Comparison of ENCODE assay signal across 24 cellular contexts in the genomic region with DNA sequence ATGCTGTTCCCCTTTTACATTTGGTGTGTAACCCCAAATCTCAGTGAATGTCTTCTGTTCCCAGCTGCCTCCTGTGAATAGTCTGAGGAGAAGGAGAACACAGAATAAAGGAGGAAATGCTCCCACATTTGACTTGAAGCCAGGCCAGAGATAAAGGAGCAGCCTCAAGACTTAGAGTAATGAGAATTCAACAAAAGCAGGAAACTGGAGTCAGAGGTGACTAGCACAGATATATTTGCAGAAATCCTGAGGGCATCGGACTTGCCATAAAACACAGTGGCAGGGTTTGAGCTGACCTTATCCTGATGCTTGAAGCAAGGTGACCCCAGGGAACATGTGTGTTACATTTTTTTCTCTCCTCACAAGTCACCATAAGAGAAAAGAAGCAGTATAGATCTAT.
DNase-seq lines count a peak whose midpoint lies in the region; ATAC-seq and TF ChIP-seq lines count a peak whose summit lies in the region.
"Had no signal": no experiment of that assay in that cellular context is flagged by ENCODE, and none has a peak within 500 bp of the region (broad histone marks: within the 10 kb centered on the region; RNA-seq: fewer than 3 reads in every experiment).

No MANE protein-coding gene starts in this region.

- no peak overlapping the region for H3K4me3 Mint-ChIP-seq in WTC11
- H3K4me3 Mint-ChIP-seq in nephron progenitor cell = no peak overlapping the region
- H3K4me3 Mint-ChIP-seq in activated naive CD4-positive, alpha-beta T cell treated with anti-CD3 and anti-CD28 coated beads, Interleukin-2, amount 10 ng/mL, durations not matched to agents 7 days and 5 days = no peak overlapping the region
- H3K4me3 Mint-ChIP-seq: dendritic cell treated with granulocyte-macrophage colony-stimulating factor and Interleukin-4, amounts not matched to agents 40 ng/mL and 50 ng/mL, for 4 days; IgD-negative memory B cell; natural killer cell; stimulated activated memory B cell treated with anti-CD40 and anti-IgM and Interleukin-4, amounts not matched to agents 10 μg/mL and 1 μg/mL and 100 μg/mL, for 72 hours had no signal

- ATAC-seq in WTC11 (no peak), HG02884 (IDR thresholded peaks at IDR 0.05; ENCODE audit: unreplicated experiment) (no peak)
- ATAC-seq: gastroesophageal sphincter, natural killer cell had no signal

- peak; percentile 6 for DNase-seq in Daoy (ENCODE audit: low read depth)
- DNase-seq in WTC11 (ENCODE audit: low spot score) = no peak
- peak; percentile 81 for DNase-seq in fibroblast of pulmonary artery (ENCODE audit: low read depth)
- no peak for DNase-seq in nephron progenitor cell
- DNase-seq in OCI-M2 (lab: John Stamatoyannopoulos, UW; ENCODE audit: unreplicated experiment) = no peak
- DNase-seq in stimulated activated CD4-positive, alpha-beta T cell treated with anti-CD3 and anti-CD28 coated beads, Interleukin-1b, Interleukin-23, amount 100 ng/mL, for 48 hours = no peak
- no peak for DNase-seq in activated naive CD4-positive, alpha-beta T cell treated with anti-CD3 and anti-CD28 coated beads, Interleukin-2, amount 10 ng/mL, durations not matched to agents 7 days and 5 days
- DNase-seq: activated CD4-positive, alpha-beta T cell treated with anti-CD3 and anti-CD28 coated beads, Interleukin-2, amount 50 U/mL, for 4 hours; activated CD8-positive, alpha-beta memory T cell treated with anti-CD3 and anti-CD28 coated beads, Interleukin-2, amount 50 U/mL, for 4 hours; activated effector memory CD4-positive, alpha-beta T cell treated with Interleukin-2 at 50 U/mL for 16 hours; H7; kidney glomerular epithelial cell; natural killer cell; NCI-H2081; WERI-Rb-1 had no signal

- CTCF ChIA-PET in WTC11 (lab: Charles Lee) = no interaction called here
- CTCF ChIA-PET in activated naive CD4-positive, alpha-beta T cell treated with anti-CD3 and anti-CD28 coated beads, Interleukin-2, amount 10 ng/mL, durations not matched to agents 7 days and 5 days (lab: Charles Lee) = no interaction called here

- no peak overlapping the region for H3K4me3 ChIP-seq in fibroblast of pulmonary artery (replicated peaks; ENCODE audit: low read depth, low read length)
- H3K4me3 ChIP-seq: BLaER1 treated with 17β-estradiol and CSF1 and Interleukin-3, amounts not matched to agents 10 nM and 100 nM; breast epithelium; gastroesophageal sphincter; skin epidermis; vagina had no signal

- H3K9me3 Mint-ChIP-seq in WTC11 (no peaks in the 10 kb centered on the region), nephron progenitor cell (no peaks in the 10 kb centered on the region)
- no peaks in the 10 kb centered on the region for H3K9me3 Mint-ChIP-seq in activated naive CD4-positive, alpha-beta T cell treated with anti-CD3 and anti-CD28 coated beads, Interleukin-2, amount 10 ng/mL, durations not matched to agents 7 days and 5 days
- H3K9me3 Mint-ChIP-seq: stimulated activated memory B cell treated with anti-CD40 and anti-IgM and Interleukin-4, amounts not matched to agents 10 μg/mL and 1 μg/mL and 100 μg/mL, for 72 hours had no signal

- POLR2A ChIA-PET in WTC11 (lab: Charles Lee) = no interaction called here

- H3K27me3 Mint-ChIP-seq in WTC11 (ENCODE audit: low read depth) = no peaks in the 10 kb centered on the region
- no peaks in the 10 kb centered on the region for H3K27me3 Mint-ChIP-seq in nephron progenitor cell (ENCODE audit: low read depth, poor library complexity)
- no peaks in the 10 kb centered on the region for H3K27me3 Mint-ChIP-seq in activated naive CD4-positive, alpha-beta T cell treated with anti-CD3 and anti-CD28 coated beads, Interleukin-2, amount 10 ng/mL, durations not matched to agents 7 days and 5 days
- H3K27me3 Mint-ChIP-seq: dendritic cell treated with granulocyte-macrophage colony-stimulating factor and Interleukin-4, amounts not matched to agents 40 ng/mL and 50 ng/mL, for 4 days; IgD-negative memory B cell; stimulated activated memory B cell treated with anti-CD40 and anti-IgM and Interleukin-4, amounts not matched to agents 10 μg/mL and 1 μg/mL and 100 μg/mL, for 72 hours had no signal

- no peak for TF ChIP-seq CTCF in WTC11 (IDR thresholded peaks at IDR 0.05)
- TF ChIP-seq CTCF in fibroblast of pulmonary artery (IDR thresholded peaks at IDR 0.05; ENCODE audit: low read length, missing control alignments) = no peak
- TF ChIP-seq CTCF in nephron progenitor cell (IDR thresholded peaks at IDR 0.05) = no peak

- H3K36me3 Mint-ChIP-seq in WTC11 (no peaks in the 10 kb centered on the region), nephron progenitor cell (ENCODE audit: low read depth) (no peaks in the 10 kb centered on the region)
- no peaks in the 10 kb centered on the region for H3K36me3 Mint-ChIP-seq in activated naive CD4-positive, alpha-beta T cell treated with anti-CD3 and anti-CD28 coated beads, Interleukin-2, amount 10 ng/mL, durations not matched to agents 7 days and 5 days
- H3K36me3 Mint-ChIP-seq: natural killer cell; stimulated activated memory B cell treated with anti-CD40 and anti-IgM and Interleukin-4, amounts not matched to agents 10 μg/mL and 1 μg/mL and 100 μg/mL, for 72 hours had no signal

- H3K27ac Mint-ChIP-seq in WTC11 = 0 out of 2 replicates have a peak overlapping the region, but pooled peaks have one; percentile 15
- H3K27ac Mint-ChIP-seq in nephron progenitor cell = peak overlapping the region; percentile 8
- H3K27ac Mint-ChIP-seq in activated naive CD4-positive, alpha-beta T cell treated with anti-CD3 and anti-CD28 coated beads, Interleukin-2, amount 10 ng/mL, durations not matched to agents 7 days and 5 days = no peak overlapping the region
- H3K27ac Mint-ChIP-seq: dendritic cell treated with granulocyte-macrophage colony-stimulating factor and Interleukin-4, amounts not matched to agents 40 ng/mL and 50 ng/mL, for 4 days; IgD-negative memory B cell; natural killer cell; stimulated activated memory B cell treated with anti-CD40 and anti-IgM and Interleukin-4, amounts not matched to agents 10 μg/mL and 1 μg/mL and 100 μg/mL, for 72 hours had no signal

- H3K4me1 Mint-ChIP-seq in WTC11 (peaks cover 14% of the 10 kb centered on the region), nephron progenitor cell (peaks cover 34% of the 10 kb centered on the region)
- no peaks in the 10 kb centered on the region for H3K4me1 Mint-ChIP-seq in activated naive CD4-positive, alpha-beta T cell treated with anti-CD3 and anti-CD28 coated beads, Interleukin-2, amount 10 ng/mL, durations not matched to agents 7 days and 5 days
- H3K4me1 Mint-ChIP-seq: natural killer cell; stimulated activated memory B cell treated with anti-CD40 and anti-IgM and Interleukin-4, amounts not matched to agents 10 μg/mL and 1 μg/mL and 100 μg/mL, for 72 hours had no signal

TF ChIP-seq in WTC11, 78 proteins besides CTCF, POLR2A, EP300 and RAD21 (continues in another document):
- TF ChIP-seq MYBL2 (CRISPR knock-in tag; IDR thresholded peaks at IDR 0.05) (no peak), SMAD4 (CRISPR knock-in tag; IDR thresholded peaks at IDR 0.05) (no peak), USF1 (CRISPR knock-in tag; IDR thresholded peaks at IDR 0.05) (no peak), GRHL2 (CRISPR knock-in tag; IDR thresholded peaks at IDR 0.05; ENCODE audit: insufficient replicate concordance, severe bottlenecking) (no peak), E2F4 (CRISPR knock-in tag; IDR thresholded peaks at IDR 0.05; ENCODE audit: borderline replicate concordance, low read depth) (no peak), ATF6 (CRISPR knock-in tag; IDR thresholded peaks at IDR 0.05) (no peak), ZNF423 (CRISPR knock-in tag; IDR thresholded peaks at IDR 0.05) (no peak), FOXP1 (CRISPR knock-in tag; IDR thresholded peaks at IDR 0.05; ENCODE audit: borderline replicate concordance) (no peak)
- TF ChIP-seq, protein P1, sequence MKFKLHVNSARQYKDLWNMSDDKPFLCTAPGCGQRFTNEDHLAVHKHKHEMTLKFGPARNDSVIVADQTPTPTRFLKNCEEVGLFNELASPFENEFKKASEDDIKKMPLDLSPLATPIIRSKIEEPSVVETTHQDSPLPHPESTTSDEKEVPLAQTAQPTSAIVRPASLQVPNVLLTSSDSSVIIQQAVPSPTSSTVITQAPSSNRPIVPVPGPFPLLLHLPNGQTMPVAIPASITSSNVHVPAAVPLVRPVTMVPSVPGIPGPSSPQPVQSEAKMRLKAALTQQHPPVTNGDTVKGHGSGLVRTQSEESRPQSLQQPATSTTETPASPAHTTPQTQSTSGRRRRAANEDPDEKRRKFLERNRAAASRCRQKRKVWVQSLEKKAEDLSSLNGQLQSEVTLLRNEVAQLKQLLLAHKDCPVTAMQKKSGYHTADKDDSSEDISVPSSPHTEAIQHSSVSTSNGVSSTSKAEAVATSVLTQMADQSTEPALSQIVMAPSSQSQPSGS (CRISPR knock-in tag; IDR thresholded peaks at IDR 0.05; ENCODE audit: borderline replicate concordance, low read depth) = no peak

Comparison
In these comparisons a context has a peak if more than half of its experiments do, and no peak if none do; other contexts are left out.
1. DNase-seq: peak in Daoy (single experiment) and fibroblast of pulmonary artery (single experiment); none in WTC11 (single experiment), nephron progenitor cell (single experiment), OCI-M2 (single experiment), stimulated activated CD4-positive, alpha-beta T cell treated with anti-CD3 and anti-CD28 coated beads, Interleukin-1b, Interleukin-23, amount 100 ng/mL, for 48 hours (single experiment) and activated naive CD4-positive, alpha-beta T cell treated with anti-CD3 and anti-CD28 coated beads, Interleukin-2, amount 10 ng/mL, durations not matched to agents 7 days and 5 days (single experiment).